In the genomic region with DNA sequence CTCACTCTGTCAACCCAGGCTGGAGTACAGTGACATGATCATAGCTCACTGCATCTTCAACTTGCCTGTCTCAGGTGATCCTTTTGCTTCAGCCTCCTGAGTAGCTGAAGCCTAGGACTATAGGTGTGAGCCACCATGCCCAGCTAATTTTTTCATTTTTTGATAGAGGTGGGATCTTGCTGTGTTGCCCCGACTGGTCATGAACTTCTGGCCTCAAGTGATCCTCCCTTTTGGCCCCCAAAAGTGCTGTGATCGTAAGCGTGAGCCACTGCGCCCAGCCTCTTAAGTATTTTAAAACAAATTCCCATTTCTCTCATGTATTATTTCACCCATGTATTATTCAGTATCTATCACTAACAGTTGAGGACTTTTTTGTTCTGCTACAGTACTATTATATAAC, we compare ENCODE assay signal across 21 cellular contexts. TPM values are rescaled to one million over a fixed set of nuclear protein-coding genes. Genes with fewer than 3 reads are reported as not detected.
DNase-seq lines count a peak whose midpoint lies in the region; ATAC-seq and TF ChIP-seq lines count a peak whose summit lies in the region.
"Had no signal": no experiment of that assay in that cellular context is flagged by ENCODE, and none has a peak within 500 bp of the region (broad histone marks: within the 10 kb centered on the region; RNA-seq: fewer than 3 reads in every experiment).

No MANE protein-coding gene starts in this region.

- no peak overlapping the region for H3K9ac ChIP-seq in MM.1S (ENCODE audit: low read length)
- H3K9ac ChIP-seq: BLaER1 treated with 17β-estradiol and CSF1 and Interleukin-3, amounts not matched to agents 10 nM and 100 nM had no signal

- peaks cover 98% of the 10 kb centered on the region for H3K79me2 ChIP-seq in MM.1S (ENCODE audit: low read length)

- H3K9me2 ChIP-seq in MM.1S (replicated peaks; ENCODE audit: insufficient read depth, low read length), result no peaks in the 10 kb centered on the region

- H3K27ac Mint-ChIP-seq in activated T-cell treated with anti-CD3 and anti-CD28 coated beads, Interleukin-2, amount 50 U/mL, for 72 hours, result peak overlapping the region; percentile 96
- peak overlapping the region; percentile 36 to 56 for H3K27ac Mint-ChIP-seq in effector memory CD8-positive, alpha-beta T cell
- peak overlapping the region; percentile 34 for H3K27ac Mint-ChIP-seq in stimulated activated naive B cell treated with anti-CD40 and anti-IgM and Interleukin-4, amounts not matched to agents 10 μg/mL and 1 μg/mL and 100 μg/mL, for 72 hours

- H3K4me3 ChIP-seq in HEK293 (ENCODE audit: low read depth, low read length), result no peak overlapping the region
- no peak overlapping the region for H3K4me3 ChIP-seq in upper lobe of left lung
- no peak overlapping the region for H3K4me3 ChIP-seq in MM.1S (ENCODE audit: low read length)
- H3K4me3 ChIP-seq: BLaER1 treated with 17β-estradiol and CSF1 and Interleukin-3, amounts not matched to agents 10 nM and 100 nM; gastrocnemius medialis; hepatocyte; psoas muscle had no signal

- no peaks in the 10 kb centered on the region for H3K36me3 ChIP-seq in HEK293 (ENCODE audit: control insufficient read depth in 2 of 2, insufficient read depth in 1 of 2, low read length in 2 of 2)
- peaks cover 0 to 22% (median 0%) of the 10 kb centered on the region in 4 donors for H3K36me3 ChIP-seq in upper lobe of left lung
- H3K36me3 ChIP-seq in MM.1S (replicated peaks; ENCODE audit: insufficient read depth, low read length), result 0 out of 2 replicates have a peak, but pooled peaks cover 3% of the 10 kb centered on the region
- H3K36me3 ChIP-seq: gastrocnemius medialis had no signal

- H3K4me2 ChIP-seq in MM.1S (ENCODE audit: low read depth, low read length), result no peak overlapping the region
- H3K4me2 ChIP-seq: BLaER1 treated with 17β-estradiol and CSF1 and Interleukin-3, amounts not matched to agents 10 nM and 100 nM; hepatocyte had no signal

- WGBS in upper lobe of left lung, 2 donors, result 86 to 98% methylated on average over 4 of the region's 4 CpGs

- H3K36me3 Mint-ChIP-seq in activated T-cell treated with anti-CD3 and anti-CD28 coated beads, Interleukin-2, amount 50 U/mL, for 72 hours (ENCODE audit: insufficient read depth in 2 of 2), result peaks cover 4 to 19% of the 10 kb centered on the region in 2 donors
- H3K36me3 Mint-ChIP-seq in activated T-cell treated with anti-CD3 and anti-CD28 coated beads, Interleukin-2, amount 50 U/mL, for 4 hours (ENCODE audit: insufficient read depth), result peaks cover 18% of the 10 kb centered on the region
- H3K36me3 Mint-ChIP-seq in effector memory CD8-positive, alpha-beta T cell (ENCODE audit: insufficient read depth), result peaks cover 84% of the 10 kb centered on the region
- peaks cover 22 to 34% of the 10 kb centered on the region in 2 donors for H3K36me3 Mint-ChIP-seq in stimulated activated naive B cell treated with anti-CD40 and anti-IgM and Interleukin-4, amounts not matched to agents 10 μg/mL and 1 μg/mL and 100 μg/mL, for 72 hours

- H3K27me3 ChIP-seq in upper lobe of left lung, result no peaks in the 10 kb centered on the region
- no peaks in the 10 kb centered on the region for H3K27me3 ChIP-seq in MM.1S (replicated peaks; ENCODE audit: insufficient read depth, low read length)
- H3K27me3 ChIP-seq: BLaER1 treated with 17β-estradiol and CSF1 and Interleukin-3, amounts not matched to agents 10 nM and 100 nM; gastrocnemius medialis; hepatocyte had no signal

- no peak overlapping the region for H2AFZ ChIP-seq in MM.1S (ENCODE audit: low read length)
- H2AFZ ChIP-seq: hepatocyte had no signal

- H3K4me3 Mint-ChIP-seq in activated T-cell treated with anti-CD3 and anti-CD28 coated beads, Interleukin-2, amount 50 U/mL, for 72 hours, result no peak overlapping the region
- H3K4me3 Mint-ChIP-seq in activated T-cell treated with anti-CD3 and anti-CD28 coated beads, Interleukin-2, amount 50 U/mL, for 4 hours, result no peak overlapping the region
- H3K4me3 Mint-ChIP-seq in effector memory CD8-positive, alpha-beta T cell, result peak overlapping the region in 1 of 2 donors; percentile 20
- no peak overlapping the region for H3K4me3 Mint-ChIP-seq in stimulated activated naive B cell treated with anti-CD40 and anti-IgM and Interleukin-4, amounts not matched to agents 10 μg/mL and 1 μg/mL and 100 μg/mL, for 72 hours
- H3K4me3 Mint-ChIP-seq: stimulated activated naive CD8-positive, alpha-beta T cell treated with anti-CD3 and anti-CD28 coated beads, Interleukin-15, amount 100 ng/mL, for 72 hours had no signal

- TF ChIP-seq EP300 in upper lobe of left lung (IDR thresholded peaks at IDR 0.05), result no peak

- H3K4me1 ChIP-seq in HEK293 (ENCODE audit: control insufficient read depth, insufficient read depth, low read length), result peaks cover 4% of the 10 kb centered on the region; the same call in 1 of the 2 replicates
- peaks cover 10 to 38% (median 23%) of the 10 kb centered on the region in 4 donors for H3K4me1 ChIP-seq in upper lobe of left lung
- H3K4me1 ChIP-seq in MM.1S (ENCODE audit: low read length), result no peaks in the 10 kb centered on the region

- DNase-seq in activated T-cell treated with anti-CD3 and anti-CD28 coated beads, Interleukin-2, amount 50 U/mL, for 72 hours, result no peak
- DNase-seq in activated T-cell treated with anti-CD3 and anti-CD28 coated beads, Interleukin-2, amount 50 U/mL, for 4 hours, result no peak
- no peak for DNase-seq in effector memory CD8-positive, alpha-beta T cell
- no peak for DNase-seq in stimulated activated naive B cell treated with anti-CD40 and anti-IgM and Interleukin-4, amounts not matched to agents 10 μg/mL and 1 μg/mL and 100 μg/mL, for 72 hours
- DNase-seq in upper lobe of left lung, result no peak
- no peak for DNase-seq in MM.1S
- DNase-seq: cerebellar nuclear complex; gastrocnemius medialis; Karpas-422; left cardiac atrium; NCI-H1436; NCI-H2081 treated with DMSO at 0.1 percent for 48 hours; NCI-H82; occipital lobe; psoas muscle; stimulated activated CD4-positive, alpha-beta T cell treated with anti-CD3 and anti-CD28 coated beads, Interleukin-15, amount 100 ng/mL, for 24 hours; stimulated activated naive CD8-positive, alpha-beta T cell treated with anti-CD3 and anti-CD28 coated beads, Interleukin-15, amount 100 ng/mL, for 72 hours; SW 1271 had no signal

- H3K4me1 Mint-ChIP-seq in activated T-cell treated with anti-CD3 and anti-CD28 coated beads, Interleukin-2, amount 50 U/mL, for 72 hours (ENCODE audit: low read depth), result peaks cover 42% of the 10 kb centered on the region
- H3K4me1 Mint-ChIP-seq in activated T-cell treated with anti-CD3 and anti-CD28 coated beads, Interleukin-2, amount 50 U/mL, for 4 hours (ENCODE audit: low read depth), result peaks cover 72% of the 10 kb centered on the region
- H3K4me1 Mint-ChIP-seq in effector memory CD8-positive, alpha-beta T cell (ENCODE audit: low read depth in 2 of 2), result peaks cover 33 to 68% of the 10 kb centered on the region in 2 donors
- H3K4me1 Mint-ChIP-seq in stimulated activated naive B cell treated with anti-CD40 and anti-IgM and Interleukin-4, amounts not matched to agents 10 μg/mL and 1 μg/mL and 100 μg/mL, for 72 hours, result peaks cover 18 to 51% of the 10 kb centered on the region in 2 donors

- peaks cover 14% of the 10 kb centered on the region for H4K20me1 ChIP-seq in MM.1S (ENCODE audit: insufficient read depth, low read length)

- H3K9me3 Mint-ChIP-seq in activated T-cell treated with anti-CD3 and anti-CD28 coated beads, Interleukin-2, amount 50 U/mL, for 72 hours, result no peaks in the 10 kb centered on the region
- no peaks in the 10 kb centered on the region for H3K9me3 Mint-ChIP-seq in activated T-cell treated with anti-CD3 and anti-CD28 coated beads, Interleukin-2, amount 50 U/mL, for 4 hours
- no peaks in the 10 kb centered on the region for H3K9me3 Mint-ChIP-seq in effector memory CD8-positive, alpha-beta T cell
- H3K9me3 Mint-ChIP-seq in stimulated activated naive B cell treated with anti-CD40 and anti-IgM and Interleukin-4, amounts not matched to agents 10 μg/mL and 1 μg/mL and 100 μg/mL, for 72 hours, result no peaks in the 10 kb centered on the region
- H3K9me3 Mint-ChIP-seq: stimulated activated naive CD8-positive, alpha-beta T cell treated with anti-CD3 and anti-CD28 coated beads, Interleukin-15, amount 100 ng/mL, for 72 hours had no signal

- CTCF ChIA-PET in HEK293 (lab: Yijun Ruan, JAX), result interaction anchor here (0.8 to 1.3 kb wide), 2 partner anchors 77 to 174 kb away, joined by 3 read pairs; no protein-coding TSS in a partner anchor

- ATAC-seq in activated T-cell treated with anti-CD3 and anti-CD28 coated beads, Interleukin-2, amount 50 U/mL, for 72 hours (replicated peaks in 1 of 2), result no peak
- ATAC-seq in activated T-cell treated with anti-CD3 and anti-CD28 coated beads, Interleukin-2, amount 50 U/mL, for 4 hours, result no peak
- no peak for ATAC-seq in effector memory CD8-positive, alpha-beta T cell (replicated peaks)
- no peak for ATAC-seq in stimulated activated naive B cell treated with anti-CD40 and anti-IgM and Interleukin-4, amounts not matched to agents 10 μg/mL and 1 μg/mL and 100 μg/mL, for 72 hours (replicated peaks)
- no peak for ATAC-seq in upper lobe of left lung (ENCODE audit: low FRiP score in 2 of 2)
- ATAC-seq: gastrocnemius medialis; left cardiac atrium; psoas muscle; stimulated activated naive CD8-positive, alpha-beta T cell treated with anti-CD3 and anti-CD28 coated beads, Interleukin-15, amount 100 ng/mL, for 72 hours had no signal

- H3K27me3 Mint-ChIP-seq in activated T-cell treated with anti-CD3 and anti-CD28 coated beads, Interleukin-2, amount 50 U/mL, for 72 hours (ENCODE audit: low read depth), result no peaks in the 10 kb centered on the region
- H3K27me3 Mint-ChIP-seq in activated T-cell treated with anti-CD3 and anti-CD28 coated beads, Interleukin-2, amount 50 U/mL, for 4 hours (ENCODE audit: low read depth), result no peaks in the 10 kb centered on the region
- no peaks in the 10 kb centered on the region for H3K27me3 Mint-ChIP-seq in effector memory CD8-positive, alpha-beta T cell
- no peaks in the 10 kb centered on the region for H3K27me3 Mint-ChIP-seq in stimulated activated naive B cell treated with anti-CD40 and anti-IgM and Interleukin-4, amounts not matched to agents 10 μg/mL and 1 μg/mL and 100 μg/mL, for 72 hours
- H3K27me3 Mint-ChIP-seq: stimulated activated naive CD8-positive, alpha-beta T cell treated with anti-CD3 and anti-CD28 coated beads, Interleukin-15, amount 100 ng/mL, for 72 hours had no signal

- H3K27ac ChIP-seq in HEK293 (ENCODE audit: extremely low read depth, low read depth, low read length), result no peak overlapping the region
- H3K27ac ChIP-seq in upper lobe of left lung, result no peak overlapping the region
- H3K27ac ChIP-seq in MM.1S (ENCODE audit: low read length), result no peak overlapping the region
- H3K27ac ChIP-seq: BLaER1 treated with 17β-estradiol and CSF1 and Interleukin-3, amounts not matched to agents 10 nM and 100 nM; hepatocyte; psoas muscle had no signal

- POLR2A ChIA-PET in HEK293 (lab: Yijun Ruan, JAX), result no interaction called here

- no peak for TF ChIP-seq POLR2A in upper lobe of left lung (IDR thresholded peaks at IDR 0.05)

- H3K9me3 ChIP-seq in HEK293 (ENCODE audit: control insufficient read depth, insufficient read depth, low read depth, low read length) (no peaks in the 10 kb centered on the region), upper lobe of left lung (no peaks in the 10 kb centered on the region), MM.1S (replicated peaks; ENCODE audit: insufficient read depth, low read length) (no peaks in the 10 kb centered on the region)
- H3K9me3 ChIP-seq: BLaER1 treated with 17β-estradiol and CSF1 and Interleukin-3, amounts not matched to agents 10 nM and 100 nM; gastrocnemius medialis; psoas muscle had no signal

- H3F3A ChIP-seq in MM.1S (ENCODE audit: insufficient read depth, low read length), result peaks cover 2% of the 10 kb centered on the region; the same call in 1 of the 2 replicates

- TF ChIP-seq CTCF in HEK293 (tag by site-specific recombination; IDR thresholded peaks at IDR 0.05) (no peak), upper lobe of left lung (IDR thresholded peaks at IDR 0.05) (no peak), MM.1S (IDR thresholded peaks at IDR 0.05; ENCODE audit: low read length) (no peak)

RNA-seq across cellular contexts. Expression of a gene that starts 43.5 kb away (rescaled TPM):
- 100 to 1,000 TPM in 1 of 2 donors, 10 to 100 TPM in 1; 96.4 to 112 TPM for total RNA-seq in activated T-cell treated with anti-CD3 and anti-CD28 coated beads, Interleukin-2, amount 50 U/mL, for 72 hours
- 10 to 100 TPM; 49.2 to 71.8 (median 67.4) TPM for total RNA-seq in activated T-cell treated with anti-CD3 and anti-CD28 coated beads, Interleukin-2, amount 50 U/mL, for 4 hours
- total RNA-seq in upper lobe of left lung, result 100 to 1,000 TPM in 3 of 6 donors, 10 to 100 TPM in 3; 77.3 to 182 (median 105) TPM

Comparison
In these comparisons a context has a peak if more than half of its experiments do, and no peak if none do; other contexts are left out.
1. H3K27ac Mint-ChIP-seq: peak in every context shown above with its lines; median percentile 96 in activated T-cell treated with anti-CD3 and anti-CD28 coated beads, Interleukin-2, amount 50 U/mL, for 72 hours; 46 in effector memory CD8-positive, alpha-beta T cell; 34 in stimulated activated naive B cell treated with anti-CD40 and anti-IgM and Interleukin-4, amounts not matched to agents 10 μg/mL and 1 μg/mL and 100 μg/mL, for 72 hours.